ENCODE assay signal across 7 cellular contexts in genomic region chr2:170713280-170714155, GRCh38. TPM values are rescaled to one million over a fixed set of nuclear protein-coding genes. Genes with fewer than 3 reads are reported as not detected.
DNase-seq lines count a peak whose midpoint lies in the region; ATAC-seq and TF ChIP-seq lines count a peak whose summit lies in the region.

No MANE protein-coding gene starts in this region.

- no peak for TF ChIP-seq RAD21 in HCT116 (IDR thresholded peaks at IDR 0.05; ENCODE audit: low read depth)

- peaks cover 5% of the 10 kb centered on the region for H3K36me3 Mint-ChIP-seq in activated CD8-positive, alpha-beta memory T cell treated with anti-CD3 and anti-CD28 coated beads, Interleukin-2, amount 10 ng/mL, durations not matched to agents 7 days and 5 days

- H2AFZ ChIP-seq in HCT116 (ENCODE audit: low read depth, low read length, poor library complexity, severe bottlenecking), result peak overlapping the region; percentile 68

- H3K27ac ChIP-seq in HCT116 (ENCODE audit: low read depth, low read length) (peak overlapping the region; percentile 15; the same call in 1 of the 2 replicates), skin epidermis (peak overlapping the region in 5 of 21 experiments; percentile 8 to 36 (median 24))

- peaks cover 3 to 21% of the 10 kb centered on the region in 2 experiments; a peak in 3 of 4 replicates for H3K4me1 ChIP-seq in HCT116 (ENCODE audit: control insufficient read depth in 1 of 2, insufficient read depth in 2 of 2, low read length in 2 of 2)

- no peak for ATAC-seq in HCT116
- ATAC-seq in activated CD8-positive, alpha-beta memory T cell treated with anti-CD3 and anti-CD28 coated beads, Interleukin-2, amount 10 ng/mL, durations not matched to agents 7 days and 5 days, result no peak
- ATAC-seq in HG03135 (IDR thresholded peaks at IDR 0.05; ENCODE audit: unreplicated experiment), result no peak

- H3K9me3 ChIP-seq in HCT116 (ENCODE audit: control insufficient read depth in 1 of 2, insufficient read depth in 1 of 2, low read depth in 1 of 2, low read length in 2 of 2) (no peaks in the 10 kb centered on the region), iPS-18c (ENCODE audit: control insufficient read depth, insufficient read depth, low read length) (no peaks in the 10 kb centered on the region)

- no peaks in the 10 kb centered on the region for H3K27me3 ChIP-seq in HCT116 (ENCODE audit: insufficient read depth, low read length)

- H3K4me3 ChIP-seq in HCT116 (replicated peaks in 1 of 2; ENCODE audit: low read depth in 1 of 2, low read length in 2 of 2), result peak overlapping the region in 1 of 2 experiments; percentile 59; a peak in 3 of 4 replicates
- H3K4me3 ChIP-seq in iPS-18c (ENCODE audit: insufficient read depth, low read depth, low read length), result peak overlapping the region; percentile 38; the same call in 1 of the 2 replicates
- H3K4me3 ChIP-seq in skin epidermis, result peak overlapping the region in 6 of 7 experiments; percentile 19 to 54 (median 34)

- peaks cover 82% of the 10 kb centered on the region for H3K27me3 Mint-ChIP-seq in activated CD8-positive, alpha-beta memory T cell treated with anti-CD3 and anti-CD28 coated beads, Interleukin-2, amount 10 ng/mL, durations not matched to agents 7 days and 5 days

- RAD21 ChIA-PET in HCT116 (lab: Charles Lee; ENCODE audit: low non-redundant PET in 1 of 2, low total read pairs in 2 of 2, uncharacterized antibody in 2 of 2, unreplicated experiment in 2 of 2), result no interaction called here

- BruUV-seq in HCT116 (replicated peaks; lab: Mats Ljungman, UMichigan), result no TSS peak

- DNase-seq in HCT116 (ENCODE audit: low read depth, low spot score) (no peak), anterior cingulate cortex (lab: John Stamatoyannopoulos, UW) (no peak), NCI-H1436 (lab: John Stamatoyannopoulos, UW) (no peak)
- no peak for DNase-seq in activated CD8-positive, alpha-beta memory T cell treated with anti-CD3 and anti-CD28 coated beads, Interleukin-2, amount 10 ng/mL, durations not matched to agents 7 days and 5 days

- H3K9me3 Mint-ChIP-seq in activated CD8-positive, alpha-beta memory T cell treated with anti-CD3 and anti-CD28 coated beads, Interleukin-2, amount 10 ng/mL, durations not matched to agents 7 days and 5 days (ENCODE audit: low read depth), result no peaks in the 10 kb centered on the region

- CTCF ChIA-PET in HCT116 (lab: Charles Lee), result no interaction called here
- CTCF ChIA-PET in activated CD8-positive, alpha-beta memory T cell treated with anti-CD3 and anti-CD28 coated beads, Interleukin-2, amount 10 ng/mL, durations not matched to agents 7 days and 5 days (lab: Charles Lee), result interaction anchor here (0.8 to 4.1 kb wide), 9 partner anchors 93 to 352 kb away, joined by 3 to 20 read pairs (median 4); partner anchors contain the start of gene GAD1

- H4K20me1 ChIP-seq in HCT116 (ENCODE audit: insufficient read depth), result no peaks in the 10 kb centered on the region

- intact Hi-C loops in HCT116 (cut with micrococcal nuclease), result no loop called here

- no peak overlapping the region; the same call in 1 of the 2 replicates for H3K9ac ChIP-seq in HCT116 (ENCODE audit: low read length)

- POLR2A ChIA-PET in HCT116 (lab: Charles Lee), result no interaction called here

- no peaks in the 10 kb centered on the region for H3K9me2 ChIP-seq in HCT116 (ENCODE audit: insufficient read depth)

- H3K27ac Mint-ChIP-seq in activated CD8-positive, alpha-beta memory T cell treated with anti-CD3 and anti-CD28 coated beads, Interleukin-2, amount 10 ng/mL, durations not matched to agents 7 days and 5 days, result no peak overlapping the region

- no peaks in the 10 kb centered on the region for H3K79me2 ChIP-seq in HCT116 (ENCODE audit: insufficient read depth, low read length)

- no peak for TF ChIP-seq POLR2A in HCT116 (IDR thresholded peaks at IDR 0.05; ENCODE audit: borderline replicate concordance, extremely low read depth, insufficient read depth, insufficient read length)

- H3K4me3 Mint-ChIP-seq in activated CD8-positive, alpha-beta memory T cell treated with anti-CD3 and anti-CD28 coated beads, Interleukin-2, amount 10 ng/mL, durations not matched to agents 7 days and 5 days, result peak overlapping the region; percentile 74

- peak overlapping the region; percentile 92 for H3K4me2 ChIP-seq in HCT116 (ENCODE audit: low read length)

- no peaks in the 10 kb centered on the region for H3K36me3 ChIP-seq in HCT116 (ENCODE audit: control insufficient read depth in 1 of 2, insufficient read depth in 2 of 2, low read length in 2 of 2)

- peaks cover 26% of the 10 kb centered on the region for H3K4me1 Mint-ChIP-seq in activated CD8-positive, alpha-beta memory T cell treated with anti-CD3 and anti-CD28 coated beads, Interleukin-2, amount 10 ng/mL, durations not matched to agents 7 days and 5 days

- TF ChIP-seq CTCF in HCT116 (IDR thresholded peaks at IDR 0.05 in 2 of 3, conservative IDR thresholded peaks at IDR 0.05 in 1 of 3; ENCODE audit: borderline replicate concordance in 1 of 3, insufficient read depth in 1 of 3, low read depth in 2 of 3, low read length in 2 of 3), result no peak

TF ChIP-seq in HCT116, 20 proteins besides CTCF, POLR2A, EP300 and RAD21:
- no peak for TF ChIP-seq SIN3A (IDR thresholded peaks at IDR 0.05; ENCODE audit: low read depth)
- no peak for TF ChIP-seq YY1 (IDR thresholded peaks at IDR 0.05; ENCODE audit: extremely low read depth, insufficient replicate concordance, low read depth, low read length)
- TF ChIP-seq ZBTB33 (IDR thresholded peaks at IDR 0.05; ENCODE audit: extremely low read depth, insufficient replicate concordance, low read length), result no peak
- no peak for TF ChIP-seq SP1 (IDR thresholded peaks at IDR 0.05; ENCODE audit: low read depth)
- TF ChIP-seq POLR2AphosphoS5 (IDR thresholded peaks at IDR 0.05; ENCODE audit: low read depth, low read length), result no peak
- no peak for TF ChIP-seq FOSL1 (IDR thresholded peaks at IDR 0.05; ENCODE audit: low read depth)
- no peak for TF ChIP-seq EGR1 (IDR thresholded peaks at IDR 0.05; ENCODE audit: low read depth)
- TF ChIP-seq SRF (IDR thresholded peaks at IDR 0.05; ENCODE audit: low read depth), result no peak

RNA-seq across cellular contexts. Expression of gene SP5, which starts 1.6 kb away (rescaled TPM):
- total RNA-seq in HCT116 (2021; ENCODE audit: unreplicated experiment), result 0.98 TPM
- 0.48 and 0.49 TPM in 2 replicates for polyA plus RNA-seq in HCT116 (2012)
- total RNA-seq in activated CD8-positive, alpha-beta memory T cell treated with anti-CD3 and anti-CD28 coated beads, Interleukin-2, amount 10 ng/mL, durations not matched to agents 7 days and 5 days, result not detected

RNA-seq across cellular contexts. Expression of gene ERICH2, which starts 56.7 kb away (rescaled TPM):
- total RNA-seq in HCT116 (2021; ENCODE audit: unreplicated experiment), result 2.4 TPM
- polyA plus RNA-seq in HCT116 (2012), result 2.0 and 2.3 TPM in 2 replicates
- not detected for total RNA-seq in activated CD8-positive, alpha-beta memory T cell treated with anti-CD3 and anti-CD28 coated beads, Interleukin-2, amount 10 ng/mL, durations not matched to agents 7 days and 5 days
